In genomic region chr20:4322499-4322898, GRCh38 we compare ENCODE assay signal across 28 cellular contexts.
"Had no signal": no experiment of that assay in that cellular context is flagged by ENCODE, and none has a peak within 500 bp of the region (broad histone marks: within the 10 kb centered on the region; RNA-seq: fewer than 3 reads in every experiment).

No MANE protein-coding gene starts in this region.

- H3K27me3 ChIP-seq: body of pancreas, colonic mucosa, gastroesophageal sphincter, neutrophil, ovary, sigmoid colon, suprapubic skin, tibial nerve had no signal

- H3K4me3 ChIP-seq: body of pancreas, colonic mucosa, gastroesophageal sphincter, ovary, sigmoid colon, suprapubic skin, tibial nerve had no signal

- DNase-seq: activated CD4-positive, alpha-beta memory T cell treated with anti-CD3 and anti-CD28 coated beads, Interleukin-2, amount 10 ng/mL, durations not matched to agents 7 days and 5 days; activated CD4-positive, alpha-beta T cell treated with anti-CD3 and anti-CD28 coated beads, Interleukin-2, amount 10 ng/mL, durations not matched to agents 7 days and 5 days; activated CD4-positive, CD25-positive, alpha-beta regulatory T cell treated with anti-CD3 and anti-CD28 coated beads, Interleukin-2, amount 50 U/mL, for 72 hours; activated naive CD4-positive, alpha-beta T cell treated with Interleukin-2 at 50 U/mL for 16 hours; activated T-cell treated with anti-CD3 and anti-CD28 coated beads, Interleukin-2, amount 50 U/mL, for 48 hours; aorta; body of pancreas; cerebellar nuclear complex; colonic mucosa; effector CD8-positive, alpha-beta T cell; erythroblast; head of caudate nucleus; hippocampal formation; kidney; left colon; mammary epithelial cell; naive B cell; nephron progenitor cell; ovary; sigmoid colon; small intestine; stimulated activated CD4-positive, alpha-beta T cell treated with anti-CD3 and anti-CD28 coated beads, Interleukin-4, amount 100 ng/mL, for 24 hours; stimulated activated naive CD4-positive, alpha-beta T cell; T-helper 2 cell had no signal

- H3K36me3 ChIP-seq: colonic mucosa, gastroesophageal sphincter, neutrophil, ovary, sigmoid colon, suprapubic skin, tibial nerve had no signal

- H3K27ac ChIP-seq: body of pancreas, colonic mucosa, gastroesophageal sphincter, neutrophil, ovary, sigmoid colon, suprapubic skin, tibial nerve had no signal

- H3K9me3 ChIP-seq: body of pancreas, colonic mucosa, gastroesophageal sphincter, neutrophil, ovary, sigmoid colon, suprapubic skin had no signal

- ATAC-seq: body of pancreas, gastroesophageal sphincter, left colon had no signal

- H3K4me1 ChIP-seq: body of pancreas, colonic mucosa, gastroesophageal sphincter, sigmoid colon, suprapubic skin had no signal
